1 cellular context compared by ENCODE assay signal in the genomic region with DNA sequence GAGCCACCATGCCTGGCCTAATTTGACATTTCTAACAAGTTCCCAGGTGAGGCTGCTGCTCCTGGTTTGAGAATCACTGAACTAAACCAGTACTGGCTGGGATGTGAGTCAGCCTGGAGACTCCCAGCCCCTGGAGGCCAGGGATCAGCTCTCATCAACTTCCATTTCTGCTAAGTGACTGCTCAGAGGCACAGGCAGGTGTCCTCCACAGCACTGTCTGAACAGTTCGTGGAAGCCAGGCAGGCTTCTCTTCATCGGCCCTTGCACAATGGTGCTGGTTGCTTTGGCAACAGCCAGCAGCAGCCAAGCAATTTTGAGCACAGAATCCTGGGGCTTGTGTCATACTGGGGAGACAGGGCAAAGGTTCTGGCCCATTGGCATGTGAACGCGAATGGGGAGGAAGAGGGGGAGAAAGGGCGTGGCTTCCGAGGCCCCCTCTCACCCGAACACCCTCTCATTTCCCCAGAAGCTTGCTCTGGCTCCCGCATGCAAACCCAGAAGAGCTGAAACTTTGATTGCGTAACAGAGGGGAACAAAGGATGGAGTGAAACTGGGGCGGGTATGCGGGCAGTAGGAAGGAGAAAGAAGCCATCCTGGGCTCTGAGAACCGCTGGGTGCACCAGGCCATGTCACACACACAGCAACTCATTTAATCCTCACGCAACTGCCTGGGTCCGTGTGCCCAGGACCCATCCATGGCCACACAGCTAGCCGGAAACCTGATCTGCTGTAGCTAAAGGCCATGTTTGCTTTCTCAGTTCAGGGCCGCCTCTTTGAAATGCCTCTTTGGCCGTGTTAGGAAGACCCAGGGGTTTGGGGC.
TF ChIP-seq lines count a peak whose summit lies in the region.

No MANE protein-coding gene starts in this region.

TF ChIP-seq in HepG2, 621 proteins besides CTCF, POLR2A, EP300 and RAD21 (continued from another document and continues in another):
- no peak; the same call in none of the 2 replicates for TF ChIP-seq ZNF772 (CRISPR knock-in tag; IDR thresholded peaks at IDR 0.05)
- peak; percentile 80; the same call in 1 of the 2 replicates for TF ChIP-seq ZFP90 (CRISPR knock-in tag; IDR thresholded peaks at IDR 0.05; ENCODE audit: borderline replicate concordance)
- peak; percentile 57; the same call in 1 of the 2 replicates for TF ChIP-seq MED13 (CRISPR knock-in tag; IDR thresholded peaks at IDR 0.05)
- peak; percentile 68; the same call in 1 of the 2 replicates for TF ChIP-seq NFIC (IDR thresholded peaks at IDR 0.05; ENCODE audit: low read length)
- TF ChIP-seq KAT2B (IDR thresholded peaks at IDR 0.05; ENCODE audit: borderline replicate concordance, low read depth, low read length) = no peak
- no peak for TF ChIP-seq ZNF577 (CRISPR knock-in tag; IDR thresholded peaks at IDR 0.05; ENCODE audit: borderline replicate concordance, low read depth)
- no peak for TF ChIP-seq PAX8 (CRISPR knock-in tag; IDR thresholded peaks at IDR 0.05; ENCODE audit: borderline replicate concordance)
- TF ChIP-seq, protein P1, sequence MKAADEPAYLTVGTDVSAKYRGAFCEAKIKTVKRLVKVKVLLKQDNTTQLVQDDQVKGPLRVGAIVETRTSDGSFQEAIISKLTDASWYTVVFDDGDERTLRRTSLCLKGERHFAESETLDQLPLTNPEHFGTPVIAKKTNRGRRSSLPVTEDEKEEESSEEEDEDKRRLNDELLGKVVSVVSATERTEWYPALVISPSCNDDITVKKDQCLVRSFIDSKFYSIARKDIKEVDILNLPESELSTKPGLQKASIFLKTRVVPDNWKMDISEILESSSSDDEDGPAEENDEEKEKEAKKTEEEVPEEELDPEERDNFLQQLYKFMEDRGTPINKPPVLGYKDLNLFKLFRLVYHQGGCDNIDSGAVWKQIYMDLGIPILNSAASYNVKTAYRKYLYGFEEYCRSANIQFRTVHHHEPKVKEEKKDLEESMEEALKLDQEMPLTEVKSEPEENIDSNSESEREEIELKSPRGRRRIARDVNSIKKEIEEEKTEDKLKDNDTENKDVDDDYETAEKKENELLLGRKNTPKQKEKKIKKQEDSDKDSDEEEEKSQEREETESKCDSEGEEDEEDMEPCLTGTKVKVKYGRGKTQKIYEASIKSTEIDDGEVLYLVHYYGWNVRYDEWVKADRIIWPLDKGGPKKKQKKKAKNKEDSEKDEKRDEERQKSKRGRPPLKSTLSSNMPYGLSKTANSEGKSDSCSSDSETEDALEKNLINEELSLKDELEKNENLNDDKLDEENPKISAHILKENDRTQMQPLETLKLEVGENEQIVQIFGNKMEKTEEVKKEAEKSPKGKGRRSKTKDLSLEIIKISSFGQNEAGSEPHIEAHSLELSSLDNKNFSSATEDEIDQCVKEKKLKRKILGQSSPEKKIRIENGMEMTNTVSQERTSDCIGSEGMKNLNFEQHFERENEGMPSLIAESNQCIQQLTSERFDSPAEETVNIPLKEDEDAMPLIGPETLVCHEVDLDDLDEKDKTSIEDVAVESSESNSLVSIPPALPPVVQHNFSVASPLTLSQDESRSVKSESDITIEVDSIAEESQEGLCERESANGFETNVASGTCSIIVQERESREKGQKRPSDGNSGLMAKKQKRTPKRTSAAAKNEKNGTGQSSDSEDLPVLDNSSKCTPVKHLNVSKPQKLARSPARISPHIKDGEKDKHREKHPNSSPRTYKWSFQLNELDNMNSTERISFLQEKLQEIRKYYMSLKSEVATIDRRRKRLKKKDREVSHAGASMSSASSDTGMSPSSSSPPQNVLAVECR (CRISPR knock-in tag; IDR thresholded peaks at IDR 0.05; ENCODE audit: borderline replicate concordance) = peak; percentile 89; the same call in 1 of the 2 replicates
- peak; percentile 98 for TF ChIP-seq RFX3 (CRISPR knock-in tag; IDR thresholded peaks at IDR 0.05)
- TF ChIP-seq, protein P2, sequence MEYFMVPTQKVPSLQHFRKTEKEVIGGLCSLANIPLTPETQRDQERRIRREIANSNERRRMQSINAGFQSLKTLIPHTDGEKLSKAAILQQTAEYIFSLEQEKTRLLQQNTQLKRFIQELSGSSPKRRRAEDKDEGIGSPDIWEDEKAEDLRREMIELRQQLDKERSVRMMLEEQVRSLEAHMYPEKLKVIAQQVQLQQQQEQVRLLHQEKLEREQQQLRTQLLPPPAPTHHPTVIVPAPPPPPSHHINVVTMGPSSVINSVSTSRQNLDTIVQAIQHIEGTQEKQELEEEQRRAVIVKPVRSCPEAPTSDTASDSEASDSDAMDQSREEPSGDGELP (IDR thresholded peaks at IDR 0.05; ENCODE audit: borderline replicate concordance, low read depth) = peak; percentile 53; the same call in 1 of the 2 replicates
- TF ChIP-seq NCOR1 (IDR thresholded peaks at IDR 0.05; ENCODE audit: borderline replicate concordance, low read length) = peak; percentile 91; the same call in 1 of the 2 replicates
- peak; percentile 62; the same call in 1 of the 2 replicates for TF ChIP-seq ZBTB38 (CRISPR knock-in tag; IDR thresholded peaks at IDR 0.05)
- TF ChIP-seq ZNF777 (CRISPR knock-in tag; IDR thresholded peaks at IDR 0.05) = no peak; the same call in 1 of the 2 replicates
- TF ChIP-seq ZNF883 (CRISPR knock-in tag; IDR thresholded peaks at IDR 0.05; ENCODE audit: not compliant biosample characterization) = peak; percentile 76
- TF ChIP-seq HOXA7 (CRISPR knock-in tag; IDR thresholded peaks at IDR 0.05) = no peak
- TF ChIP-seq ZNF839 (CRISPR knock-in tag; IDR thresholded peaks at IDR 0.05; ENCODE audit: borderline replicate concordance) = no peak
- TF ChIP-seq RARG (CRISPR knock-in tag; IDR thresholded peaks at IDR 0.05; ENCODE audit: low read depth) = peak; percentile 87; the same call in 1 of the 2 replicates
- peak; percentile 50; the same call in 1 of the 2 replicates for TF ChIP-seq KMT2B (CRISPR knock-in tag; IDR thresholded peaks at IDR 0.05)
- TF ChIP-seq, protein P3, sequence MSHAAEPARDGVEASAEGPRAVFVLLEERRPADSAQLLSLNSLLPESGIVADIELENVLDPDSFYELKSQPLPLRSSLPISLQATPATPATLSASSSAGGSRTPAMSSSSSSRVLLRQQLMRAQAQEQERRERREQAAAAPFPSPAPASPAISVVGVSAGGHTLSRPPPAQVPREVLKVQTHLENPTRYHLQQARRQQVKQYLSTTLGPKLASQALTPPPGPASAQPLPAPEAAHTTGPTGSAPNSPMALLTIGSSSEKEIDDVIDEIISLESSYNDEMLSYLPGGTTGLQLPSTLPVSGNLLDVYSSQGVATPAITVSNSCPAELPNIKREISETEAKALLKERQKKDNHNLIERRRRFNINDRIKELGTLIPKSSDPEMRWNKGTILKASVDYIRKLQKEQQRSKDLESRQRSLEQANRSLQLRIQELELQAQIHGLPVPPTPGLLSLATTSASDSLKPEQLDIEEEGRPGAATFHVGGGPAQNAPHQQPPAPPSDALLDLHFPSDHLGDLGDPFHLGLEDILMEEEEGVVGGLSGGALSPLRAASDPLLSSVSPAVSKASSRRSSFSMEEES (CRISPR knock-in tag; IDR thresholded peaks at IDR 0.05) = 0 out of 2 replicates have a peak, but pooled peaks have one; percentile 57
- TF ChIP-seq TCF12 (IDR thresholded peaks at IDR 0.05) = no peak
- peak; percentile 89; the same call in 1 of the 2 replicates for TF ChIP-seq TCF12 (CRISPR knock-in tag; IDR thresholded peaks at IDR 0.05)
- peak; percentile 34; the same call in 1 of the 2 replicates for TF ChIP-seq ZNF205 (CRISPR knock-in tag; IDR thresholded peaks at IDR 0.05)
- TF ChIP-seq, protein P4, sequence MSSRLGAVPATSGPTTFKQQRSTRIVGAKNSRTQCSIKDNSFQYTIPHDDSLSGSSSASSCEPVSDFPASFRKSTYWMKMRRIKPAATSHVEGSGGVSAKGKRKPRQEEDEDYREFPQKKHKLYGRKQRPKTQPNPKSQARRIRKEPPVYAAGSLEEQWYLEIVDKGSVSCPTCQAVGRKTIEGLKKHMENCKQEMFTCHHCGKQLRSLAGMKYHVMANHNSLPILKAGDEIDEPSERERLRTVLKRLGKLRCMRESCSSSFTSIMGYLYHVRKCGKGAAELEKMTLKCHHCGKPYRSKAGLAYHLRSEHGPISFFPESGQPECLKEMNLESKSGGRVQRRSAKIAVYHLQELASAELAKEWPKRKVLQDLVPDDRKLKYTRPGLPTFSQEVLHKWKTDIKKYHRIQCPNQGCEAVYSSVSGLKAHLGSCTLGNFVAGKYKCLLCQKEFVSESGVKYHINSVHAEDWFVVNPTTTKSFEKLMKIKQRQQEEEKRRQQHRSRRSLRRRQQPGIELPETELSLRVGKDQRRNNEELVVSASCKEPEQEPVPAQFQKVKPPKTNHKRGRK (CRISPR knock-in tag; IDR thresholded peaks at IDR 0.05) = no peak
- TF ChIP-seq, protein P5, sequence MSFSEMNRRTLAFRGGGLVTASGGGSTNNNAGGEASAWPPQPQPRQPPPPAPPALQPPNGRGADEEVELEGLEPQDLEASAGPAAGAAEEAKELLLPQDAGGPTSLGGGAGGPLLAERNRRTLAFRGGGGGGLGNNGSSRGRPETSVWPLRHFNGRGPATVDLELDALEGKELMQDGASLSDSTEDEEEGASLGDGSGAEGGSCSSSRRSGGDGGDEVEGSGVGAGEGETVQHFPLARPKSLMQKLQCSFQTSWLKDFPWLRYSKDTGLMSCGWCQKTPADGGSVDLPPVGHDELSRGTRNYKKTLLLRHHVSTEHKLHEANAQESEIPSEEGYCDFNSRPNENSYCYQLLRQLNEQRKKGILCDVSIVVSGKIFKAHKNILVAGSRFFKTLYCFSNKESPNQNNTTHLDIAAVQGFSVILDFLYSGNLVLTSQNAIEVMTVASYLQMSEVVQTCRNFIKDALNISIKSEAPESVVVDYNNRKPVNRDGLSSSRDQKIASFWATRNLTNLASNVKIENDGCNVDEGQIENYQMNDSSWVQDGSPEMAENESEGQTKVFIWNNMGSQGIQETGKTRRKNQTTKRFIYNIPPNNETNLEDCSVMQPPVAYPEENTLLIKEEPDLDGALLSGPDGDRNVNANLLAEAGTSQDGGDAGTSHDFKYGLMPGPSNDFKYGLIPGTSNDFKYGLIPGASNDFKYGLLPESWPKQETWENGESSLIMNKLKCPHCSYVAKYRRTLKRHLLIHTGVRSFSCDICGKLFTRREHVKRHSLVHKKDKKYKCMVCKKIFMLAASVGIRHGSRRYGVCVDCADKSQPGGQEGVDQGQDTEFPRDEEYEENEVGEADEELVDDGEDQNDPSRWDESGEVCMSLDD (CRISPR knock-in tag; IDR thresholded peaks at IDR 0.05; ENCODE audit: borderline replicate concordance) = peak; percentile 90; the same call in 1 of the 2 replicates
- peak; percentile 66 for TF ChIP-seq TEAD3 (CRISPR knock-in tag; optimal IDR thresholded peaks at IDR 0.05; ENCODE audit: borderline replicate concordance)
- no peak for TF ChIP-seq ZNF569 (CRISPR knock-in tag; IDR thresholded peaks at IDR 0.05; ENCODE audit: borderline replicate concordance)
- no peak for TF ChIP-seq CBX2 (IDR thresholded peaks at IDR 0.05; ENCODE audit: low read depth, low read length)
- TF ChIP-seq CBX2 (CRISPR knock-in tag; IDR thresholded peaks at IDR 0.05; ENCODE audit: low read depth) = no peak
- TF ChIP-seq GTF2F1 (IDR thresholded peaks at IDR 0.05; ENCODE audit: low read length) = no peak; the same call in 1 of the 2 replicates
- TF ChIP-seq, protein P6, sequence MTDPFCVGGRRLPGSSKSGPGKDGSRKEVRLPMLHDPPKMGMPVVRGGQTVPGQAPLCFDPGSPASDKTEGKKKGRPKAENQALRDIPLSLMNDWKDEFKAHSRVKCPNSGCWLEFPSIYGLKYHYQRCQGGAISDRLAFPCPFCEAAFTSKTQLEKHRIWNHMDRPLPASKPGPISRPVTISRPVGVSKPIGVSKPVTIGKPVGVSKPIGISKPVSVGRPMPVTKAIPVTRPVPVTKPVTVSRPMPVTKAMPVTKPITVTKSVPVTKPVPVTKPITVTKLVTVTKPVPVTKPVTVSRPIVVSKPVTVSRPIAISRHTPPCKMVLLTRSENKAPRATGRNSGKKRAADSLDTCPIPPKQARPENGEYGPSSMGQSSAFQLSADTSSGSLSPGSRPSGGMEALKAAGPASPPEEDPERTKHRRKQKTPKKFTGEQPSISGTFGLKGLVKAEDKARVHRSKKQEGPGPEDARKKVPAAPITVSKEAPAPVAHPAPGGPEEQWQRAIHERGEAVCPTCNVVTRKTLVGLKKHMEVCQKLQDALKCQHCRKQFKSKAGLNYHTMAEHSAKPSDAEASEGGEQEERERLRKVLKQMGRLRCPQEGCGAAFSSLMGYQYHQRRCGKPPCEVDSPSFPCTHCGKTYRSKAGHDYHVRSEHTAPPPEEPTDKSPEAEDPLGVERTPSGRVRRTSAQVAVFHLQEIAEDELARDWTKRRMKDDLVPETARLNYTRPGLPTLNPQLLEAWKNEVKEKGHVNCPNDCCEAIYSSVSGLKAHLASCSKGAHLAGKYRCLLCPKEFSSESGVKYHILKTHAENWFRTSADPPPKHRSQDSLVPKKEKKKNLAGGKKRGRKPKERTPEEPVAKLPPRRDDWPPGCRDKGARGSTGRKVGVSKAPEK (CRISPR knock-in tag; IDR thresholded peaks at IDR 0.05; ENCODE audit: borderline replicate concordance) = no peak
- TF ChIP-seq ZNF296 (CRISPR knock-in tag; conservative IDR thresholded peaks at IDR 0.05) = no peak
- TF ChIP-seq TSC22D2 (CRISPR knock-in tag; IDR thresholded peaks at IDR 0.05; ENCODE audit: borderline replicate concordance) = 0 out of 2 replicates have a peak, but pooled peaks have one; percentile 71
- TF ChIP-seq ELF3 (CRISPR knock-in tag; IDR thresholded peaks at IDR 0.05) = peak; percentile 87
- TF ChIP-seq ZNF547 (CRISPR knock-in tag; IDR thresholded peaks at IDR 0.05) = peak; percentile 76; the same call in 1 of the 2 replicates
- TF ChIP-seq IRX3 (CRISPR knock-in tag; IDR thresholded peaks at IDR 0.05; ENCODE audit: borderline replicate concordance, low read depth) = no peak
- TF ChIP-seq SAP130 (CRISPR knock-in tag; IDR thresholded peaks at IDR 0.05; ENCODE audit: low read depth) = peak; percentile 92
- peak; percentile 42; the same call in 1 of the 2 replicates for TF ChIP-seq ZNF788 (CRISPR knock-in tag; IDR thresholded peaks at IDR 0.05; ENCODE audit: borderline replicate concordance)
